ENCODE assay signal across 22 cellular contexts in genomic region chr1:43432907-43433306, GRCh38. TPM values are rescaled to one million over a fixed set of nuclear protein-coding genes. Genes with fewer than 3 reads are reported as not detected.
DNase-seq lines count a peak whose midpoint lies in the region; ATAC-seq and TF ChIP-seq lines count a peak whose summit lies in the region.
"Had no signal": no experiment of that assay in that cellular context is flagged by ENCODE, and none has a peak within 500 bp of the region (broad histone marks: within the 10 kb centered on the region; RNA-seq: fewer than 3 reads in every experiment).

No MANE protein-coding gene starts in this region.

- H2BK12ac ChIP-seq in H9 (ENCODE audit: insufficient read length, low read depth, low read length): no peak overlapping the region

- no peaks in the 10 kb centered on the region for H3K79me2 ChIP-seq in H9 (ENCODE audit: insufficient read depth, low read length)

- H3K27ac Mint-ChIP-seq in H9: no peak overlapping the region

- no peak overlapping the region for H3K4ac ChIP-seq in H9 (ENCODE audit: low read depth, low read length)

- H3K56ac ChIP-seq in H9 (ENCODE audit: insufficient read length, low read depth, low read length): no peak overlapping the region

- no peak overlapping the region for H3K23ac ChIP-seq in H9 (ENCODE audit: insufficient read length, low read depth, low read length)

- peaks cover 82% of the 10 kb centered on the region for H3K36me3 ChIP-seq in RWPE2 (ENCODE audit: low read depth)

- H3K14ac ChIP-seq in H9 (ENCODE audit: insufficient read depth, low read length): no peak overlapping the region

- no peak overlapping the region for H3K4me3 ChIP-seq in RWPE2 (ENCODE audit: severe bottlenecking)

- no peak overlapping the region for H2BK15ac ChIP-seq in H9 (ENCODE audit: low read depth, low read length)

- no peak for ATAC-seq in RWPE2 (ENCODE audit: low read depth)
- ATAC-seq: PC-3 had no signal

- H3K27me3 Mint-ChIP-seq in H9 (ENCODE audit: low read depth): no peaks in the 10 kb centered on the region
- H3K27me3 Mint-ChIP-seq: CD4-positive, CD25-positive, alpha-beta regulatory T cell had no signal

- H3K9me3 ChIP-seq in RWPE2 (ENCODE audit: severe bottlenecking) (no peaks in the 10 kb centered on the region), H9 (ENCODE audit: control insufficient read depth, low read depth, low read length) (no peaks in the 10 kb centered on the region)

- no peak overlapping the region for H2BK5ac ChIP-seq in H9 (ENCODE audit: insufficient read length, low read length)

- H3K4me1 Mint-ChIP-seq in H9: no peaks in the 10 kb centered on the region
- H3K4me1 Mint-ChIP-seq: CD4-positive, CD25-positive, alpha-beta regulatory T cell had no signal

- no peak overlapping the region for H3K18ac ChIP-seq in H9 (ENCODE audit: insufficient read length, low read depth, low read length)

- H4K91ac ChIP-seq in H9 (ENCODE audit: insufficient read length, low read depth, low read length): no peak overlapping the region

- H3T11ph ChIP-seq in H9 (ENCODE audit: low read length): no peak overlapping the region

- H4K5ac ChIP-seq in H9 (ENCODE audit: insufficient read length, low read depth, low read length): no peak overlapping the region

- H2AK5ac ChIP-seq in H9 (ENCODE audit: insufficient read length, low read length): no peak overlapping the region

- H3K79me1 ChIP-seq in H9 (ENCODE audit: insufficient read depth, low read depth, low read length, poor library complexity, severe bottlenecking): no peaks in the 10 kb centered on the region

- H3K9me3 Mint-ChIP-seq in H9: no peaks in the 10 kb centered on the region
- H3K9me3 Mint-ChIP-seq: CD4-positive, CD25-positive, alpha-beta regulatory T cell had no signal

- H3K4me2 ChIP-seq in H9 (ENCODE audit: insufficient read depth, insufficient read length, low read length): no peak overlapping the region

- WGBS in H9 (ENCODE audit: extremely low coverage, insufficient read length, low lambda C conversion rate): no CpG with 5 or more reads among the region's 5 CpGs

- H2BK120ac ChIP-seq in H9 (ENCODE audit: low read depth, low read length, poor library complexity, severe bottlenecking): no peak overlapping the region

- TF ChIP-seq CTCF in RWPE2 (IDR thresholded peaks at IDR 0.05; ENCODE audit: poor library complexity, severe bottlenecking) (no peak), H9 (conservative IDR thresholded peaks at IDR 0.05) (no peak)

- no peak overlapping the region for H4K8ac ChIP-seq in H9 (replicated peaks; ENCODE audit: insufficient read length, low read depth, low read length)

- H3K4me1 ChIP-seq in RWPE2 (ENCODE audit: insufficient read depth, poor library complexity, severe bottlenecking) (no peaks in the 10 kb centered on the region), H9 (ENCODE audit: insufficient read depth, low read length) (no peaks in the 10 kb centered on the region)

- peak; percentile 58 for DNase-seq in activated effector memory CD4-positive, alpha-beta T cell treated with anti-CD3 and anti-CD28 coated beads, Interleukin-2, amount 50 U/mL, for 16 hours
- DNase-seq in activated effector memory CD4-positive, alpha-beta T cell treated with Interleukin-2 at 50 U/mL for 16 hours: no peak
- DNase-seq in RWPE2 (ENCODE audit: low spot score): peak; percentile 31
- DNase-seq in posterior vena cava (ENCODE audit: low spot score): peak; percentile 56
- no peak for DNase-seq in AG08395 (ENCODE audit: low spot score)
- DNase-seq in H9: no peak
- DNase-seq in activated CD4-positive, CD25-positive, alpha-beta regulatory T cell (lab: John Stamatoyannopoulos, UW): no peak
- DNase-seq: 8988T; ACHN; CD4-positive, CD25-positive, alpha-beta regulatory T cell; KBM-7; MV-4-11; NCI-H1105; NCI-H1436 treated with DMSO at 0.1 percent for 48 hours; NCI-H187 treated with DMSO at 0.1 percent for 48 hours; NCI-H2107; NCI-H446 treated with DMSO at 0.1 percent for 48 hours; NCI-H526; NCI-H82; NK-92 treated with Interleukin-12 subunit alpha and Interleukin-12 subunit beta, amount 100 ng/mL, for 24 hours; PC-3; SHP77 had no signal

- no peak overlapping the region for H3K4me3 Mint-ChIP-seq in H9
- H3K4me3 Mint-ChIP-seq: CD4-positive, CD25-positive, alpha-beta regulatory T cell had no signal

- no peak overlapping the region for H3K9ac ChIP-seq in H9 (ENCODE audit: extremely low read depth, insufficient read length, low read length)

- H4K20me1 ChIP-seq in H9 (ENCODE audit: control insufficient read depth, insufficient read depth, insufficient read length): no peaks in the 10 kb centered on the region

- intact Hi-C loops in posterior vena cava (cut with DNase I): loop anchor here in 1 of 2 donors (5.0 kb wide), 1 partner anchor 1159 kb away; no protein-coding TSS in a partner anchor

- H3K27ac ChIP-seq in RWPE2 (ENCODE audit: poor library complexity, severe bottlenecking) (no peak overlapping the region), H9 (ENCODE audit: insufficient read length, low read depth, low read length) (no peak overlapping the region)

- peaks cover 14 to 60% (median 54%) of the 10 kb centered on the region in 3 experiments; a peak in 6 of 7 replicates for H3K36me3 Mint-ChIP-seq in H9 (ENCODE audit: insufficient read depth in 1 of 3, low read depth in 3 of 3)

- no peak overlapping the region for H2AFZ ChIP-seq in H9 (ENCODE audit: low read length)

- H2BK20ac ChIP-seq in H9 (ENCODE audit: low read depth, low read length, poor library complexity, severe bottlenecking): no peak overlapping the region

- H3K27me3 ChIP-seq in RWPE2 (ENCODE audit: insufficient read depth, poor library complexity, severe bottlenecking): no peaks in the 10 kb centered on the region
- no peaks in the 10 kb centered on the region for H3K27me3 ChIP-seq in H9 (ENCODE audit: insufficient read depth, low read length)

- no peaks in the 10 kb centered on the region for H3K23me2 ChIP-seq in H9 (ENCODE audit: insufficient read length, low read depth, low read length, poor library complexity, severe bottlenecking)

RNA-seq across cellular contexts. Expression of gene HYI, which starts 20.8 kb away (rescaled TPM):
- 10 to 100 TPM; 27.6 to 28.8 TPM for total RNA-seq in posterior vena cava
- 15.1 and 16.1 TPM in 2 replicates for total RNA-seq in H9 (2021)

RNA-seq across cellular contexts. Expression of gene SZT2, which starts 43.2 kb away (rescaled TPM):
- total RNA-seq in posterior vena cava (10 to 100 TPM; 43.3 to 45.8 TPM), H9 (2021) (14.8 and 16.8 TPM in 2 replicates)

RNA-seq across cellular contexts. Expression of gene MED8, which starts 43.3 kb away (rescaled TPM):
- total RNA-seq in posterior vena cava (10 to 100 TPM; 27.0 to 30.5 TPM), H9 (2021) (19.1 and 23.0 TPM in 2 replicates)

Comparison
In these comparisons a context has a peak if more than half of its experiments do, and no peak if none do; other contexts are left out.
1. DNase-seq: peak in activated effector memory CD4-positive, alpha-beta T cell treated with anti-CD3 and anti-CD28 coated beads, Interleukin-2, amount 50 U/mL, for 16 hours (single experiment), RWPE2 (single experiment) and posterior vena cava (single experiment); none in activated effector memory CD4-positive, alpha-beta T cell treated with Interleukin-2 at 50 U/mL for 16 hours (single experiment), AG08395 (single experiment), H9 (single experiment) and activated CD4-positive, CD25-positive, alpha-beta regulatory T cell (0 of 4).